In the genomic region with DNA sequence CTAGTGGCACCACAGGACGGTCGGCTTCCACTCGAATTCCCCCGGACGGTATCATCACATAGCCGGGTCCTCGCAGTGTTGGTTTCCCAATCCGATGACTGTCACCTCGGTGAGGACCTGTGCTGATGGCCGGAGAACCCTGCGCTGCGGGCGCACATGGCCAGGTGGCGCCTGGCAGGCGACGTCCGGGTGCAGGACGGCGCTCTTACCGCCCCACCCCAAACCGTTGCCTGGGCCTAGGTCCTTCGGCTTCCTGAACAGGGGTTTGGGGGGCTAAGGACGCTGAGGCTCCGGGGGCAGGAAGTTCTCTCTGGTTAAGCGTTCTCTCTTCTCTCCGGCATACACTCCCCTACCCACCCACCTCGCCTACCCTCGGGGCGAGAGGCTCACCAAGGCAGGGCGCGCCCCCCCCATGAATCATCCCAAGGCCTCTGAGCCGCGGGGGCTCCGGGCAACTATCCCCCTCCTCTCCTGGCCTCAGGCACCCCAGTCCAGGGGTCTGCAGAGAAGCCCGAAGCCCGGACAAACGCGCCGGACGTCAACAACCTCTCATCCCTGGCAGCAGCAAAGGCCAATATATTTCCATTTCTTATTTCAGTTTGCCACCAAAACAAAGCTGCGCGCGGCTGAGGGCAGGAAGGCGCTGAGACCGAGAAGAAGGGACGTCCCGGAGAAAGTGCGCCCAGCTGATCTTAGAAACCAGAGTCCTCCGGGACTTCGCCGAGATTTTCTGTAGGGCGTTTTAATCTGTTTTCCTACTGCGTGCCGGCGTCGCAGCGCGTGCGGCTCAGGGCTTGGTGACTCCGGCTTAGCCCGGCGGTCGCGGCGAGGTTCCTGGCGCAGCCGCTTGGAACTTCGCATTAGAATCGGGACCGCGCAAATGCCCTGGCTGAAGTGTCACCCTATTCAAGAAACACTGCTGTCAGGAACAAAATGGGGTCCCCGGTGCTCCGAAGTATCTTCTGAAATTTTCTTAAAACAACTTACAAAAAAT, we compare ENCODE assay signal across 9 cellular contexts. TPM values are rescaled to one million over a fixed set of nuclear protein-coding genes. Genes with fewer than 3 reads are reported as not detected.
A peak's percentile ranks its signal among the peaks of the same experiment; 100 is the strongest.
DNase-seq lines count a peak whose midpoint lies in the region; ATAC-seq and TF ChIP-seq lines count a peak whose summit lies in the region.
"Had no signal": no experiment of that assay in that cellular context is flagged by ENCODE, and none has a peak within 500 bp of the region (broad histone marks: within the 10 kb centered on the region; RNA-seq: fewer than 3 reads in every experiment).

No MANE protein-coding gene starts in this region.

- peak overlapping the region; percentile 27 for H3K9ac ChIP-seq in NT2/D1 (ENCODE audit: insufficient read length, low read depth)
- H3K9ac ChIP-seq in endodermal cell (ENCODE audit: extremely low read depth, low read length, poor library complexity, severe bottlenecking), result no peak overlapping the region
- H3K9ac ChIP-seq: KMS-11 had no signal

- H3K27ac Mint-ChIP-seq in endodermal cell, result no peak overlapping the region
- H3K27ac Mint-ChIP-seq in osteocyte (ENCODE audit: unreplicated experiment), result no peak overlapping the region

- peak overlapping the region; percentile 20 for H3K4me3 ChIP-seq in NT2/D1 (ENCODE audit: insufficient read length, low read depth)
- no peak overlapping the region for H3K4me3 ChIP-seq in endodermal cell (ENCODE audit: low read length)

- H3K4me1 Mint-ChIP-seq in endodermal cell (peaks cover 22% of the 10 kb centered on the region), osteocyte (ENCODE audit: unreplicated experiment) (peaks cover 35% of the 10 kb centered on the region)

- DNase-seq in D341Med (ENCODE audit: low spot score), result peak; percentile 80
- DNase-seq in NT2/D1 (ENCODE audit: low read depth, low spot score), result peak; percentile 43
- DNase-seq in endodermal cell, result peak; percentile 78
- no peak for DNase-seq in osteocyte (ENCODE audit: extremely low spot score, unreplicated experiment)
- no peak for DNase-seq in GM19238 (ENCODE audit: insufficient read length, low spot score)

- H3K36me3 ChIP-seq in NT2/D1 (ENCODE audit: insufficient read depth, insufficient read length, low read length) (no peaks in the 10 kb centered on the region), endodermal cell (ENCODE audit: control insufficient read depth, insufficient read depth, low read length) (no peaks in the 10 kb centered on the region)

- H3K27me3 ChIP-seq in NT2/D1 (ENCODE audit: insufficient read depth, insufficient read length) (peaks cover 90% of the 10 kb centered on the region), endodermal cell (ENCODE audit: control insufficient read depth, insufficient read depth, low read length, poor library complexity, severe bottlenecking) (peaks cover 100% of the 10 kb centered on the region)

- TF ChIP-seq CTCF in endodermal cell (conservative IDR thresholded peaks at IDR 0.05), result no peak
- no peak for TF ChIP-seq CTCF in osteocyte (IDR thresholded peaks at IDR 0.05)

- peaks cover 100% of the 10 kb centered on the region for H3K27me3 Mint-ChIP-seq in endodermal cell (ENCODE audit: insufficient read depth)
- peaks cover 70% of the 10 kb centered on the region for H3K27me3 Mint-ChIP-seq in osteocyte (ENCODE audit: unreplicated experiment)

- ATAC-seq in GM18907 (IDR thresholded peaks at IDR 0.05; ENCODE audit: unreplicated experiment), result no peak
- no peak for ATAC-seq in GM18498 (IDR thresholded peaks at IDR 0.05; ENCODE audit: unreplicated experiment)

- H3K4me3 Mint-ChIP-seq in endodermal cell (peak overlapping the region; percentile 27), osteocyte (ENCODE audit: unreplicated experiment) (peak overlapping the region; percentile 72)

- no peak overlapping the region for H3K27ac ChIP-seq in endodermal cell (ENCODE audit: low read depth, low read length)
- H3K27ac ChIP-seq: KMS-11 had no signal

- no peaks in the 10 kb centered on the region for H3K36me3 Mint-ChIP-seq in endodermal cell (ENCODE audit: low read depth)
- no peaks in the 10 kb centered on the region for H3K36me3 Mint-ChIP-seq in osteocyte (ENCODE audit: unreplicated experiment)

- 0 to 3% methylated on average over 25 to 73 of the region's 73 CpGs for WGBS in endodermal cell (ENCODE audit: insufficient coverage in 1 of 2, insufficient read length in 1 of 2), 2 experiments

- H3K9me3 Mint-ChIP-seq in endodermal cell, result no peaks in the 10 kb centered on the region
- no peaks in the 10 kb centered on the region for H3K9me3 Mint-ChIP-seq in osteocyte (ENCODE audit: unreplicated experiment)

- H3K4me1 ChIP-seq in NT2/D1 (ENCODE audit: insufficient read depth, insufficient read length), result peaks cover 25% of the 10 kb centered on the region
- H3K4me1 ChIP-seq in endodermal cell (ENCODE audit: control insufficient read depth, insufficient read depth, low read length), result no peaks in the 10 kb centered on the region

- H3K9me3 ChIP-seq in NT2/D1 (ENCODE audit: insufficient read depth, low read length) (no peaks in the 10 kb centered on the region), endodermal cell (ENCODE audit: control insufficient read depth, low read length) (no peaks in the 10 kb centered on the region)

RNA-seq across cellular contexts. Expression of a gene that starts 5.6 kb away (rescaled TPM):
- total RNA-seq in endodermal cell (not detected), osteocyte (not detected in 2 replicates)
- polyA plus RNA-seq in endodermal cell (2013, experiment 1 of 2), result 0.43 TPM
- 0.33 TPM for polyA plus RNA-seq in endodermal cell (2013, experiment 2 of 2)
- total RNA-seq: fibroblast of lung had no signal
- polyA plus RNA-seq: fibroblast of lung had no signal

Comparison
In these comparisons a context has a peak if more than half of its experiments do, and no peak if none do; other contexts are left out.
1. DNase-seq: peak in D341Med (single experiment), NT2/D1 (single experiment) and endodermal cell (single experiment); none in osteocyte (single experiment) and GM19238 (single experiment).